10 cellular contexts compared by ENCODE assay signal in the genomic region with DNA sequence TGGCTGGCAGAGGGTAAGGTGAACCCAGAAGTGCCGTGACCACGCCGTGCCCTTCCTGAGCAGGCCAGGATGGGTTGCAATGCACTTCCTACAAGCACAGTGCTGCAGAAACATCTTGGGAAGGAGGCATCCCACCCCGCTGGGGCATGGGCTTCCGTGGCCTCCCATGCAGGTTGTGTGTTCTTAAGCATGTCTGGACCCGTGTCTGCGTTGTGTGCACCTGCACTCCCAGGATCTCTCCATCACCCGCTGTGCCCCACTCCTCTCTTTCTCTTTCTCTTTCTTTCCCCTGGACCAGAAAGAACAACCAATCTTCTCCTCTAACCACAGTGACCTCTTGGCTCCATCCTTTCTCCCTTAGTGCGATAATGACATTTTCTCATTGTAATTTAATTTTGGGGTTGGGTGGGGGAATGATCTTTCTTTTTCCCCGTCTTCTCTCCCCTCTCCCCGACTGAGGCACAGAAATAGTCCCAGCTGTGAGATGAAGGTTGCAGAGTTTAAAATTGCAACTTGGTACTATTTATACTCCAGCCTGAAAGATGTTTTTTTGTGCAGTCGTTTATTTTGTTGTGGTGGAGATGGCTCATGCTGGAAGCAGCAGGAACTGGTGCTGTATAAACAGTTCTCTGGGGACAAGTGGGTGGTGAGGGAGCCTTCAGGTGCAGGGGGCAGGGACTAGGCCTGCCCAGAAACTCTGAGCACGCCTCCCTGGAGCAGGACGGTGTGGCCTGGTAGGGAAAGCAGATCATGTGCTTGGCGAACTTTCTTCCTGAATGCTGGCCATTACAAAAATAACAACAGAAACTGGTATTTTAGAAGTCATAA. TPM values are rescaled to one million over a fixed set of nuclear protein-coding genes. Genes with fewer than 3 reads are reported as not detected.
DNase-seq lines count a peak whose midpoint lies in the region; ATAC-seq and TF ChIP-seq lines count a peak whose summit lies in the region.
"Had no signal": no experiment of that assay in that cellular context is flagged by ENCODE, and none has a peak within 500 bp of the region (broad histone marks: within the 10 kb centered on the region; RNA-seq: fewer than 3 reads in every experiment).

No MANE protein-coding gene starts in this region.

- peak overlapping the region; percentile 32 for H3K4me3 ChIP-seq in WI38 (ENCODE audit: low read depth, low read length)
- peak overlapping the region; percentile 25 for H3K4me3 ChIP-seq in naive thymus-derived CD4-positive, alpha-beta T cell (ENCODE audit: low read length)

- H3K4me3 Mint-ChIP-seq in naive thymus-derived CD4-positive, alpha-beta T cell, result peak overlapping the region; percentile 60 to 93 (median 80)

- peaks cover 0 to 7% (median 0%) of the 10 kb centered on the region in 11 donors for H3K9me3 Mint-ChIP-seq in naive thymus-derived CD4-positive, alpha-beta T cell

- peaks cover 0 to 7% (median 0%) of the 10 kb centered on the region in 3 experiments for H3K36me3 ChIP-seq in naive thymus-derived CD4-positive, alpha-beta T cell (ENCODE audit: control insufficient read depth in 2 of 3, insufficient read depth in 3 of 3, low read length in 3 of 3)
- H3K36me3 ChIP-seq: neutrophil had no signal

- no peaks in the 10 kb centered on the region for H3K27me3 ChIP-seq in naive thymus-derived CD4-positive, alpha-beta T cell (ENCODE audit: control insufficient read depth in 2 of 2, insufficient read depth in 2 of 2, low read length in 2 of 2)
- no peaks in the 10 kb centered on the region for H3K27me3 ChIP-seq in foreskin keratinocyte
- H3K27me3 ChIP-seq: neutrophil had no signal

- DNase-seq in DMS53 (lab: John Stamatoyannopoulos, UW) (peak; percentile 40), DMS53 treated with DMSO at 0.1 percent for 48 hours (lab: John Stamatoyannopoulos, UW; ENCODE audit: unreplicated experiment) (no peak), COR-L47 (lab: John Stamatoyannopoulos, UW) (no peak), foreskin keratinocyte (no peak)
- peak in 1 of 9 donors; percentile 6 for DNase-seq in naive thymus-derived CD4-positive, alpha-beta T cell
- DNase-seq in effector CD8-positive, alpha-beta T cell (lab: John Stamatoyannopoulos, UW), result no peak

- H3K4me1 Mint-ChIP-seq in naive thymus-derived CD4-positive, alpha-beta T cell, result peaks cover 34 to 70% (median 52%) of the 10 kb centered on the region in 7 donors

- ATAC-seq in HG03060 (IDR thresholded peaks at IDR 0.05; ENCODE audit: low read depth, unreplicated experiment), result peak; percentile 33
- peak; percentile 24 for ATAC-seq in naive thymus-derived CD4-positive, alpha-beta T cell
- no peak for ATAC-seq in foreskin keratinocyte

- H3K36me3 Mint-ChIP-seq in naive thymus-derived CD4-positive, alpha-beta T cell, result peaks cover 3 to 19% (median 11%) of the 10 kb centered on the region in 5 donors

- intact Hi-C loops in naive thymus-derived CD4-positive, alpha-beta T cell (cut with micrococcal nuclease), result loop anchor here in 1 of 2 donors (2.0 kb wide), 1 partner anchor 21 kb away; the partner anchor contains the start of gene BCAS4

- no peaks in the 10 kb centered on the region for H3K27me3 Mint-ChIP-seq in naive thymus-derived CD4-positive, alpha-beta T cell

- H3K27ac ChIP-seq in naive thymus-derived CD4-positive, alpha-beta T cell (ENCODE audit: low read depth, low read length), result peak overlapping the region; percentile 43
- no peak overlapping the region for H3K27ac ChIP-seq in foreskin keratinocyte
- H3K27ac ChIP-seq: 22Rv1, neutrophil had no signal

- H3K4me1 ChIP-seq in naive thymus-derived CD4-positive, alpha-beta T cell (ENCODE audit: control insufficient read depth in 2 of 2, insufficient read depth in 2 of 2, low read length in 2 of 2), result peaks cover 11 to 37% of the 10 kb centered on the region in 2 donors
- H3K4me1 ChIP-seq in foreskin keratinocyte, result peaks cover 4% of the 10 kb centered on the region

- TF ChIP-seq CTCF in WI38 (IDR thresholded peaks at IDR 0.05; ENCODE audit: low read depth, low read length) (no peak), foreskin keratinocyte (conservative IDR thresholded peaks at IDR 0.05) (no peak)

- no peaks in the 10 kb centered on the region for H3K9me3 ChIP-seq in naive thymus-derived CD4-positive, alpha-beta T cell (ENCODE audit: control insufficient read depth in 2 of 3, low read length in 3 of 3)
- H3K9me3 ChIP-seq: neutrophil had no signal

- H3K27ac Mint-ChIP-seq in naive thymus-derived CD4-positive, alpha-beta T cell, result peak overlapping the region; percentile 75 to 98 (median 87)

- POLR2A ChIA-PET in naive thymus-derived CD4-positive, alpha-beta T cell (lab: Charles Lee), result interaction anchor here (0.8 to 1.7 kb wide), 7 partner anchors 10 to 116 kb away, joined by 3 to 7 read pairs (median 3); partner anchors contain the start of genes ADNP and BCAS4

- CTCF ChIA-PET in naive thymus-derived CD4-positive, alpha-beta T cell (lab: Charles Lee), result interaction anchor here (4.4 kb wide), 1 partner anchor 21 kb away, joined by 41 read pairs; the partner anchor contains the start of gene BCAS4

RNA-seq across cellular contexts. Expression of gene BCAS4, which starts 20.5 kb away (rescaled TPM):
- total RNA-seq in naive thymus-derived CD4-positive, alpha-beta T cell, result 10 to 100 TPM in 4 of 5 experiments, 1 to 10 TPM in 1; 5.5 to 54.0 (median 45.0) TPM
- 10 to 100 TPM; 23.3 to 24.1 TPM for polyA plus RNA-seq in naive thymus-derived CD4-positive, alpha-beta T cell
- total RNA-seq in foreskin keratinocyte, result 11.5 and 15.0 TPM in 2 replicates
- polyA plus RNA-seq in foreskin keratinocyte, result 20.6 and 23.5 TPM in 2 replicates
